ENCODE assay signal across 12 cellular contexts in the genomic region with DNA sequence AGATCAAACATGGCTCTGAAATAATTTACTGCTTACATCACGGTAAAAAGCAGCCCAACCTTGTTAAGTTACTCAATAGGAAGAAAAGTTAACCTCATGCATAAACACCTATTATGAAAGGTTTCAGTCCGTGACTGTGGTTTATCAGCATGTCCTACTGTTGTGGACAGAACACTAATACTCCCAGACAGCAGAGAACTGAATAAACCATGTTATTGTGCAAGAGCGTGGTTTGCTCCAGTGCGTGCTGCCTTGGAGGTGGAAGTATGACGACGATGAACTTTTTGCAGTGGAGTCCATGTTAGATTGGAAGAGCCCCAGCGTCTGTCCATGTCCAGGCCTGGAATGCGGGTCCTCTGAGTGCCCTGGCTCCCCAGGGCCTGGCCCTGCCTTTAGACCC. TPM values are rescaled to one million over a fixed set of nuclear protein-coding genes. Genes with fewer than 3 reads are reported as not detected.
A peak's percentile ranks its signal among the peaks of the same experiment; 100 is the strongest.
DNase-seq lines count a peak whose midpoint lies in the region; ATAC-seq and TF ChIP-seq lines count a peak whose summit lies in the region.
"Had no signal": no experiment of that assay in that cellular context is flagged by ENCODE, and none has a peak within 500 bp of the region (broad histone marks: within the 10 kb centered on the region; RNA-seq: fewer than 3 reads in every experiment).

No MANE protein-coding gene starts in this region.

- TF ChIP-seq CTCF in choroid plexus epithelial cell (conservative IDR thresholded peaks at IDR 0.05; ENCODE audit: low read depth, low read length) = no peak

- H3K9me3 ChIP-seq in HAP-1 = no peaks in the 10 kb centered on the region
- H3K9me3 ChIP-seq: vagina had no signal

- H3K4me1 ChIP-seq in HAP-1 = no peaks in the 10 kb centered on the region
- H3K4me1 ChIP-seq: vagina had no signal

- H3K36me3 ChIP-seq in HAP-1 (replicated peaks) = 0 out of 2 replicates have a peak, but pooled peaks cover 3% of the 10 kb centered on the region
- H3K36me3 ChIP-seq: vagina had no signal

- in situ Hi-C loops in HAP-1 (cut with MboI; ENCODE audit: low sequenced_read_pairs) = no loop called here

- ATAC-seq in HG03342 (IDR thresholded peaks at IDR 0.05; ENCODE audit: unreplicated experiment) = no peak
- ATAC-seq: left ventricle myocardium superior had no signal

- no peaks in the 10 kb centered on the region for H3K27me3 ChIP-seq in HAP-1 (ENCODE audit: low read depth)
- H3K27me3 ChIP-seq: vagina had no signal

- DNase-seq in EH (ENCODE audit: low read depth) = peak; percentile 72
- DNase-seq in NOMO-1 treated with dmso at 0.1 percent for 144 hours (lab: John Stamatoyannopoulos, UW; ENCODE audit: unreplicated experiment) = peak; percentile 85
- peak; percentile 98 for DNase-seq in choroid plexus epithelial cell (ENCODE audit: low read depth)
- DNase-seq in myocyte (ENCODE audit: low read depth) = peak; percentile 18
- DNase-seq in RPMI8226 = no peak
- no peak for DNase-seq in HAP-1 (ENCODE audit: low spot score in 2 of 2)
- DNase-seq in NCI-H510A (lab: John Stamatoyannopoulos, UW) = no peak
- DNase-seq: H9, left ventricle myocardium superior, NCI-H2029 had no signal

- H3K4me3 ChIP-seq in choroid plexus epithelial cell (ENCODE audit: low read depth, low read length) (no peak overlapping the region), HAP-1 (no peak overlapping the region)
- H3K4me3 ChIP-seq: vagina had no signal

RNA-seq across cellular contexts. Expression of a gene that starts 48.6 kb away (rescaled TPM):
- total RNA-seq in myocyte = 0.31 and 0.64 TPM in 2 replicates
- polyA plus RNA-seq in myocyte (2012) = 0.33 TPM

RNA-seq across cellular contexts. Expression of a gene that starts 55.8 kb away (rescaled TPM):
- 14.2 and 21.6 TPM in 2 replicates for total RNA-seq in myocyte
- polyA plus RNA-seq in myocyte (2012) = 31.3 TPM

Comparison
In these comparisons a context has a peak if more than half of its experiments do, and no peak if none do; other contexts are left out.
1. DNase-seq: peak in EH (single experiment), NOMO-1 treated with dmso at 0.1 percent for 144 hours (single experiment), choroid plexus epithelial cell (single experiment) and myocyte (single experiment); none in RPMI8226 (single experiment), HAP-1 (0 of 2) and NCI-H510A (single experiment).